In genomic region chr6:116666869-116667268, GRCh38 we compare ENCODE assay signal across 1 cellular context.
TF ChIP-seq lines count a peak whose summit lies in the region.

No MANE protein-coding gene starts in this region.

TF ChIP-seq in K562, 482 proteins besides CTCF, POLR2A, EP300 and RAD21 (continued from another document and continues in another):
- TF ChIP-seq NKRF (IDR thresholded peaks at IDR 0.05; ENCODE audit: borderline replicate concordance) (no peak), CBX2 (IDR thresholded peaks at IDR 0.05; ENCODE audit: insufficient read depth, low read length, poor library complexity, severe bottlenecking) (no peak), TCF15 (CRISPR knock-in tag; IDR thresholded peaks at IDR 0.05) (no peak), NR4A1 (CRISPR knock-in tag; IDR thresholded peaks at IDR 0.05) (no peak), NR4A1 (tag; IDR thresholded peaks at IDR 0.05) (no peak), XRCC5 (IDR thresholded peaks at IDR 0.05; ENCODE audit: low read depth, low read length) (no peak), KLF10 (CRISPR knock-in tag; IDR thresholded peaks at IDR 0.05) (no peak), MAZ (CRISPR knock-in tag; conservative IDR thresholded peaks at IDR 0.05 in 1 of 2, IDR thresholded peaks at IDR 0.05 in 1 of 2) (no peak), CBFA2T3 (IDR thresholded peaks at IDR 0.05) (peak; percentile 70), KDM5B (IDR thresholded peaks at IDR 0.05; ENCODE audit: insufficient replicate concordance, low read depth, low read length) (no peak), CBX1 (IDR thresholded peaks at IDR 0.05; ENCODE audit: low read depth) (no peak), SP2 (IDR thresholded peaks at IDR 0.05; ENCODE audit: extremely low read depth, low read depth, low read length, poor library complexity, severe bottlenecking) (no peak), ZNF589 (CRISPR knock-in tag; IDR thresholded peaks at IDR 0.05; ENCODE audit: low read depth) (no peak), TCF3 (CRISPR knock-in tag; IDR thresholded peaks at IDR 0.05) (peak; percentile 56; the same call in 1 of the 2 replicates), TGIF2 (CRISPR knock-in tag; IDR thresholded peaks at IDR 0.05) (no peak), BMI1 (IDR thresholded peaks at IDR 0.05; ENCODE audit: low read length) (no peak), ZNF644 (tag; IDR thresholded peaks at IDR 0.05; ENCODE audit: low read depth) (no peak), HMG20B (CRISPR knock-in tag; IDR thresholded peaks at IDR 0.05) (no peak), ZNF639 (CRISPR knock-in tag; conservative IDR thresholded peaks at IDR 0.05 in 1 of 2, IDR thresholded peaks at IDR 0.05 in 1 of 2) (no peak), GTF2E2 (tag; IDR thresholded peaks at IDR 0.05) (no peak), CBX5 (IDR thresholded peaks at IDR 0.05; ENCODE audit: borderline replicate concordance, low read depth) (no peak), PPARD (CRISPR knock-in tag; IDR thresholded peaks at IDR 0.05) (no peak), CTBP1 (IDR thresholded peaks at IDR 0.05; ENCODE audit: borderline replicate concordance) (no peak), ZBTB33 (CRISPR knock-in tag; IDR thresholded peaks at IDR 0.05) (no peak), NFATC3 (IDR thresholded peaks at IDR 0.05) (no peak), SMAD1 (IDR thresholded peaks at IDR 0.05; ENCODE audit: low read depth, low read length, partially characterized antibody) (no peak), TFAM (CRISPR knock-in tag; conservative IDR thresholded peaks at IDR 0.05) (no peak), ZNF24 (IDR thresholded peaks at IDR 0.05) (no peak), SLC30A9 (CRISPR knock-in tag; IDR thresholded peaks at IDR 0.05) (no peak), SUPT5H (IDR thresholded peaks at IDR 0.05) (no peak), LEF1 (IDR thresholded peaks at IDR 0.05) (no peak), DPF2 (IDR thresholded peaks at IDR 0.05) (peak; percentile 61), TRIM24 (IDR thresholded peaks at IDR 0.05) (no peak), RB1 (IDR thresholded peaks at IDR 0.05; ENCODE audit: low read depth) (no peak), ATF3 (IDR thresholded peaks at IDR 0.05) (peak; percentile 42), ATF3 (CRISPR knock-in tag; conservative IDR thresholded peaks at IDR 0.05) (no peak), NCOR1 (IDR thresholded peaks at IDR 0.05) (peak; percentile 35; the same call in 1 of the 2 replicates), KLF13 (tag; IDR thresholded peaks at IDR 0.05; ENCODE audit: borderline replicate concordance, low read depth) (no peak), STAT6 (CRISPR knock-in tag; IDR thresholded peaks at IDR 0.05) (no peak), ZNF830 (CRISPR knock-in tag; IDR thresholded peaks at IDR 0.05) (no peak), TBP (optimal IDR thresholded peaks at IDR 0.05; ENCODE audit: low read depth, low read length) (no peak), MEF2D (tag; conservative IDR thresholded peaks at IDR 0.05; ENCODE audit: low read depth) (no peak), SMAD4 (CRISPR knock-in tag; conservative IDR thresholded peaks at IDR 0.05) (no peak), MAFK (IDR thresholded peaks at IDR 0.05; ENCODE audit: low read length) (no peak)
- TF ChIP-seq, protein P1, sequence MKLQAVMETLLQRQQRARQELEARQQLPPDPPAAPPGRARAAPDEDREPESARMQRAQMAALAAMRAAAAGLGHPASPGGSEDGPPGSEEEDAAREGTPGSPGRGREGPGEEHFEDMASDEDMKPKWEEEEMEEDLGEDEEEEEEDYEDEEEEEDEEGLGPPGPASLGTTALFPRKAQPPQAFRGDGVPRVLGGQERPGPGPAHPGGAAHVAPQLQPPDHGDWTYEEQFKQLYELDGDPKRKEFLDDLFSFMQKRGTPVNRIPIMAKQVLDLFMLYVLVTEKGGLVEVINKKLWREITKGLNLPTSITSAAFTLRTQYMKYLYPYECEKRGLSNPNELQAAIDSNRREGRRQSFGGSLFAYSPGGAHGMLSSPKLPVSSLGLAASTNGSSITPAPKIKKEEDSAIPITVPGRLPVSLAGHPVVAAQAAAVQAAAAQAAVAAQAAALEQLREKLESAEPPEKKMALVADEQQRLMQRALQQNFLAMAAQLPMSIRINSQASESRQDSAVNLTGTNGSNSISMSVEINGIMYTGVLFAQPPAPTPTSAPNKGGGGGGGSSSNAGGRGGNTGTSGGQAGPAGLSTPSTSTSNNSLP (IDR thresholded peaks at IDR 0.05; ENCODE audit: borderline replicate concordance, low read depth, low read length) = no peak
- TF ChIP-seq, protein P2, sequence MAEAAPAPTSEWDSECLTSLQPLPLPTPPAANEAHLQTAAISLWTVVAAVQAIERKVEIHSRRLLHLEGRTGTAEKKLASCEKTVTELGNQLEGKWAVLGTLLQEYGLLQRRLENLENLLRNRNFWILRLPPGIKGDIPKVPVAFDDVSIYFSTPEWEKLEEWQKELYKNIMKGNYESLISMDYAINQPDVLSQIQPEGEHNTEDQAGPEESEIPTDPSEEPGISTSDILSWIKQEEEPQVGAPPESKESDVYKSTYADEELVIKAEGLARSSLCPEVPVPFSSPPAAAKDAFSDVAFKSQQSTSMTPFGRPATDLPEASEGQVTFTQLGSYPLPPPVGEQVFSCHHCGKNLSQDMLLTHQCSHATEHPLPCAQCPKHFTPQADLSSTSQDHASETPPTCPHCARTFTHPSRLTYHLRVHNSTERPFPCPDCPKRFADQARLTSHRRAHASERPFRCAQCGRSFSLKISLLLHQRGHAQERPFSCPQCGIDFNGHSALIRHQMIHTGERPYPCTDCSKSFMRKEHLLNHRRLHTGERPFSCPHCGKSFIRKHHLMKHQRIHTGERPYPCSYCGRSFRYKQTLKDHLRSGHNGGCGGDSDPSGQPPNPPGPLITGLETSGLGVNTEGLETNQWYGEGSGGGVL (CRISPR knock-in tag; IDR thresholded peaks at IDR 0.05) = no peak
- TF ChIP-seq, protein P3, sequence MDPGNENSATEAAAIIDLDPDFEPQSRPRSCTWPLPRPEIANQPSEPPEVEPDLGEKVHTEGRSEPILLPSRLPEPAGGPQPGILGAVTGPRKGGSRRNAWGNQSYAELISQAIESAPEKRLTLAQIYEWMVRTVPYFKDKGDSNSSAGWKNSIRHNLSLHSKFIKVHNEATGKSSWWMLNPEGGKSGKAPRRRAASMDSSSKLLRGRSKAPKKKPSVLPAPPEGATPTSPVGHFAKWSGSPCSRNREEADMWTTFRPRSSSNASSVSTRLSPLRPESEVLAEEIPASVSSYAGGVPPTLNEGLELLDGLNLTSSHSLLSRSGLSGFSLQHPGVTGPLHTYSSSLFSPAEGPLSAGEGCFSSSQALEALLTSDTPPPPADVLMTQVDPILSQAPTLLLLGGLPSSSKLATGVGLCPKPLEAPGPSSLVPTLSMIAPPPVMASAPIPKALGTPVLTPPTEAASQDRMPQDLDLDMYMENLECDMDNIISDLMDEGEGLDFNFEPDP (CRISPR knock-in tag; IDR thresholded peaks at IDR 0.05) = no peak
- TF ChIP-seq, protein P4, sequence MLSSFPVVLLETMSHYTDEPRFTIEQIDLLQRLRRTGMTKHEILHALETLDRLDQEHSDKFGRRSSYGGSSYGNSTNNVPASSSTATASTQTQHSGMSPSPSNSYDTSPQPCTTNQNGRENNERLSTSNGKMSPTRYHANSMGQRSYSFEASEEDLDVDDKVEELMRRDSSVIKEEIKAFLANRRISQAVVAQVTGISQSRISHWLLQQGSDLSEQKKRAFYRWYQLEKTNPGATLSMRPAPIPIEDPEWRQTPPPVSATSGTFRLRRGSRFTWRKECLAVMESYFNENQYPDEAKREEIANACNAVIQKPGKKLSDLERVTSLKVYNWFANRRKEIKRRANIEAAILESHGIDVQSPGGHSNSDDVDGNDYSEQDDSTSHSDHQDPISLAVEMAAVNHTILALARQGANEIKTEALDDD (IDR thresholded peaks at IDR 0.05) = no peak
- TF ChIP-seq, protein P5, sequence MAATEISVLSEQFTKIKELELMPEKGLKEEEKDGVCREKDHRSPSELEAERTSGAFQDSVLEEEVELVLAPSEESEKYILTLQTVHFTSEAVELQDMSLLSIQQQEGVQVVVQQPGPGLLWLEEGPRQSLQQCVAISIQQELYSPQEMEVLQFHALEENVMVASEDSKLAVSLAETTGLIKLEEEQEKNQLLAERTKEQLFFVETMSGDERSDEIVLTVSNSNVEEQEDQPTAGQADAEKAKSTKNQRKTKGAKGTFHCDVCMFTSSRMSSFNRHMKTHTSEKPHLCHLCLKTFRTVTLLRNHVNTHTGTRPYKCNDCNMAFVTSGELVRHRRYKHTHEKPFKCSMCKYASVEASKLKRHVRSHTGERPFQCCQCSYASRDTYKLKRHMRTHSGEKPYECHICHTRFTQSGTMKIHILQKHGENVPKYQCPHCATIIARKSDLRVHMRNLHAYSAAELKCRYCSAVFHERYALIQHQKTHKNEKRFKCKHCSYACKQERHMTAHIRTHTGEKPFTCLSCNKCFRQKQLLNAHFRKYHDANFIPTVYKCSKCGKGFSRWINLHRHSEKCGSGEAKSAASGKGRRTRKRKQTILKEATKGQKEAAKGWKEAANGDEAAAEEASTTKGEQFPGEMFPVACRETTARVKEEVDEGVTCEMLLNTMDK (IDR thresholded peaks at IDR 0.05; ENCODE audit: borderline replicate concordance, insufficient read depth, low read depth, low read length, poor library complexity, severe bottlenecking) = no peak
